Comparison of ENCODE assay signal across 17 cellular contexts in the genomic region with DNA sequence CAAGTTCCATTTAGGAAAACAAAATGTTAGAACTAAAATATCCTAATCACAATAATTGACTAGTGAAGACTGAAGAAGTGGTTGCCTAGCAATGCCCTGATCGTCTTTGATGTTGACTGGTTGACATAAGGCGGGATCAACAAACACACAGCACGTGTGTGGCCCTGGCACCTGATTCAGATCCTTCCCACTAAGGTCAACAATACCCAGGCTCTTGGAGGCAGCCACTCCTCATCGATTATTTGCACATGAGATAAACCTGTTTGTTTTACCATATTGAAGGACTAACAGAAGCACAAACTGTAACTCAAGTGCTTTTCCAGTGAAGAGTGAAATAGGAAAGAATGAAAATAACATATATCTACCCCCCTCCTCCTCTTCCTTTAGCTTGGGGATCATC. TPM values are rescaled to one million over a fixed set of nuclear protein-coding genes. Genes with fewer than 3 reads are reported as not detected.
DNase-seq lines count a peak whose midpoint lies in the region; ATAC-seq and TF ChIP-seq lines count a peak whose summit lies in the region.
"Had no signal": no experiment of that assay in that cellular context is flagged by ENCODE, and none has a peak within 500 bp of the region (broad histone marks: within the 10 kb centered on the region; RNA-seq: fewer than 3 reads in every experiment).

No MANE protein-coding gene starts in this region.

- H3K27ac ChIP-seq in left lung (no peak overlapping the region), upper lobe of right lung (no peak overlapping the region), psoas muscle (no peak overlapping the region)
- H3K27ac ChIP-seq: dorsolateral prefrontal cortex, gastroesophageal sphincter, KMS-11, sigmoid colon, vagina had no signal

- peaks cover 9% of the 10 kb centered on the region for H3K27me3 Mint-ChIP-seq in HFFc6 (ENCODE audit: insufficient read depth)

- WGBS in psoas muscle, 3 donors, result 58 to 70% (median 62%) methylated on average over 4 of the region's 4 CpGs

- no peaks in the 10 kb centered on the region for H3K27me3 ChIP-seq in left lung
- no peaks in the 10 kb centered on the region for H3K27me3 ChIP-seq in upper lobe of right lung
- no peaks in the 10 kb centered on the region for H3K27me3 ChIP-seq in psoas muscle (ENCODE audit: insufficient read depth in 3 of 3, low read length in 2 of 3)
- H3K27me3 ChIP-seq: dorsolateral prefrontal cortex, gastroesophageal sphincter, sigmoid colon, vagina had no signal

- H3K4me1 Mint-ChIP-seq in stimulated activated effector memory CD8-positive, alpha-beta T cell treated with anti-CD3 and anti-CD28 coated beads, Interleukin-12 subunit alpha, Interleukin-12 subunit beta, amount 100 ng/mL, for 72 hours, result no peaks in the 10 kb centered on the region
- H3K4me1 Mint-ChIP-seq in HFFc6 (ENCODE audit: low read depth), result peaks cover 9% of the 10 kb centered on the region

- no peaks in the 10 kb centered on the region for H3K36me3 ChIP-seq in left lung
- no peaks in the 10 kb centered on the region for H3K36me3 ChIP-seq in upper lobe of right lung
- no peaks in the 10 kb centered on the region for H3K36me3 ChIP-seq in psoas muscle (ENCODE audit: insufficient read depth in 1 of 2, low read depth in 1 of 2)
- H3K36me3 ChIP-seq: gastroesophageal sphincter, sigmoid colon, vagina had no signal

- H3K4me3 Mint-ChIP-seq in stimulated activated effector memory CD8-positive, alpha-beta T cell treated with anti-CD3 and anti-CD28 coated beads, Interleukin-12 subunit alpha, Interleukin-12 subunit beta, amount 100 ng/mL, for 72 hours, result no peak overlapping the region
- no peak overlapping the region for H3K4me3 Mint-ChIP-seq in HFFc6

- ATAC-seq in left lung (peak; percentile 87), upper lobe of right lung (peak; percentile 70), psoas muscle (no peak)
- ATAC-seq in stimulated activated effector memory CD8-positive, alpha-beta T cell treated with anti-CD3 and anti-CD28 coated beads, Interleukin-12 subunit alpha, Interleukin-12 subunit beta, amount 100 ng/mL, for 72 hours, result no peak
- ATAC-seq: gastroesophageal sphincter, GM12878 had no signal

- H3K4me1 ChIP-seq in left lung (no peaks in the 10 kb centered on the region), upper lobe of right lung (no peaks in the 10 kb centered on the region), psoas muscle (no peaks in the 10 kb centered on the region)
- H3K4me1 ChIP-seq: gastroesophageal sphincter, sigmoid colon, vagina had no signal

- TF ChIP-seq CTCF in left lung (IDR thresholded peaks at IDR 0.05) (no peak), upper lobe of right lung (IDR thresholded peaks at IDR 0.05) (no peak), HFFc6 (IDR thresholded peaks at IDR 0.05) (no peak), psoas muscle (IDR thresholded peaks at IDR 0.05) (no peak)

- H3K27ac Mint-ChIP-seq in stimulated activated effector memory CD8-positive, alpha-beta T cell treated with anti-CD3 and anti-CD28 coated beads, Interleukin-12 subunit alpha, Interleukin-12 subunit beta, amount 100 ng/mL, for 72 hours, result no peak overlapping the region
- H3K27ac Mint-ChIP-seq in HFFc6, result no peak overlapping the region

- intact Hi-C loops in left lung (cut with DNase I), result no loop called here
- intact Hi-C loops in upper lobe of right lung (cut with DNase I), result no loop called here
- intact Hi-C loops in psoas muscle (cut with DNase I), result no loop called here

- no peaks in the 10 kb centered on the region for H3K9me3 Mint-ChIP-seq in stimulated activated effector memory CD8-positive, alpha-beta T cell treated with anti-CD3 and anti-CD28 coated beads, Interleukin-12 subunit alpha, Interleukin-12 subunit beta, amount 100 ng/mL, for 72 hours
- no peaks in the 10 kb centered on the region for H3K9me3 Mint-ChIP-seq in HFFc6

- H3K9me3 ChIP-seq in left lung (no peaks in the 10 kb centered on the region), upper lobe of right lung (no peaks in the 10 kb centered on the region), psoas muscle (no peaks in the 10 kb centered on the region)
- H3K9me3 ChIP-seq: gastroesophageal sphincter, sigmoid colon, vagina had no signal

- H3K36me3 Mint-ChIP-seq in stimulated activated effector memory CD8-positive, alpha-beta T cell treated with anti-CD3 and anti-CD28 coated beads, Interleukin-12 subunit alpha, Interleukin-12 subunit beta, amount 100 ng/mL, for 72 hours, result no peaks in the 10 kb centered on the region
- H3K36me3 Mint-ChIP-seq in HFFc6 (ENCODE audit: low read depth), result no peaks in the 10 kb centered on the region

- no peak overlapping the region for H3K4me3 ChIP-seq in left lung
- no peak overlapping the region for H3K4me3 ChIP-seq in upper lobe of right lung
- H3K4me3 ChIP-seq in psoas muscle, result no peak overlapping the region
- H3K4me3 ChIP-seq: dorsolateral prefrontal cortex, gastroesophageal sphincter, GM12878, sigmoid colon, vagina had no signal

- DNase-seq in NCI-H1092 (lab: John Stamatoyannopoulos, UW) (peak; percentile 52), NCI-H774 (lab: John Stamatoyannopoulos, UW) (peak; percentile 31), left lung (peak in 1 of 2 donors; percentile 68), upper lobe of right lung (no peak), HFFc6 (no peak), psoas muscle (no peak)
- no peak for DNase-seq in stimulated activated effector memory CD8-positive, alpha-beta T cell treated with anti-CD3 and anti-CD28 coated beads, Interleukin-12 subunit alpha, Interleukin-12 subunit beta, amount 100 ng/mL, for 72 hours (ENCODE audit: low spot score in 2 of 2)
- DNase-seq: activated CD4-positive, CD25-positive, alpha-beta regulatory T cell treated with anti-CD3 and anti-CD28 coated beads, Interleukin-2, amount 50 U/mL, for 72 hours; dorsolateral prefrontal cortex; GF-D8; NCI-H1048; NCI-H2227 treated with DMSO at 0.1 percent for 48 hours; sigmoid colon had no signal

RNA-seq across cellular contexts. Expression of gene FANK1, which starts 15.6 kb away (rescaled TPM):
- 1 to 10 TPM; 4.3 to 4.4 TPM for total RNA-seq in left lung
- total RNA-seq in upper lobe of right lung, result 2.6 TPM
- total RNA-seq in HFFc6 (2021; fragmentation: NEBNext Ultra II Directional; extraction: Animal tissue kit (Norgen Biotek cat#: 25700)), result 1 to 10 TPM in 2 of 6 experiments, under 1 TPM in 4; 0.50 to 1.4 (median 0.88) TPM
- total RNA-seq in psoas muscle, result under 1 TPM in 1 of 4 donors, not detected in 3; 0.49 TPM
- under 1 TPM; 0.23 to 0.31 (median 0.27) TPM for polyA plus RNA-seq in psoas muscle
- total RNA-seq: GM12878 had no signal

RNA-seq across cellular contexts. Expression of gene DHX32, which starts 30.9 kb away (rescaled TPM):
- total RNA-seq in left lung (10 to 100 TPM; 31.0 to 32.0 TPM), upper lobe of right lung (35.1 TPM), psoas muscle (10 to 100 TPM; 21.5 to 35.2 (median 32.7) TPM)
- total RNA-seq in HFFc6 (2021; fragmentation: NEBNext Ultra II Directional; extraction: Animal tissue kit (Norgen Biotek cat#: 25700)), result 10 to 100 TPM; 18.6 to 22.4 (median 20.8) TPM
- 10 to 100 TPM; 20.2 to 47.7 (median 25.8) TPM for polyA plus RNA-seq in psoas muscle

Comparison
In these comparisons a context has a peak if more than half of its experiments do, and no peak if none do; other contexts are left out.
1. DNase-seq: peak in NCI-H1092 (single experiment) and NCI-H774 (single experiment); none in upper lobe of right lung (single experiment), stimulated activated effector memory CD8-positive, alpha-beta T cell treated with anti-CD3 and anti-CD28 coated beads, Interleukin-12 subunit alpha, Interleukin-12 subunit beta, amount 100 ng/mL, for 72 hours (0 of 2), HFFc6 (single experiment) and psoas muscle (0 of 2).
2. ATAC-seq: peak in left lung (single experiment) and upper lobe of right lung (single experiment); none in stimulated activated effector memory CD8-positive, alpha-beta T cell treated with anti-CD3 and anti-CD28 coated beads, Interleukin-12 subunit alpha, Interleukin-12 subunit beta, amount 100 ng/mL, for 72 hours (single experiment) and psoas muscle (0 of 4).